In genomic region chr16:19583665-19584300, GRCh38 we compare ENCODE assay signal across 9 cellular contexts. TPM values are rescaled to one million over a fixed set of nuclear protein-coding genes. Genes with fewer than 3 reads are reported as not detected.
A peak's percentile ranks its signal among the peaks of the same experiment; 100 is the strongest.
DNase-seq lines count a peak whose midpoint lies in the region; ATAC-seq and TF ChIP-seq lines count a peak whose summit lies in the region.
"Had no signal": no experiment of that assay in that cellular context is flagged by ENCODE, and none has a peak within 500 bp of the region (broad histone marks: within the 10 kb centered on the region; RNA-seq: fewer than 3 reads in every experiment).

No MANE protein-coding gene starts in this region.

- H3K36me3 ChIP-seq in KMS-11 (ENCODE audit: insufficient read depth): no peaks in the 10 kb centered on the region

- no peaks in the 10 kb centered on the region for H3K27me3 ChIP-seq in KMS-11 (ENCODE audit: insufficient read depth, low read depth)
- H3K27me3 ChIP-seq: BLaER1 had no signal

- H3K9me3 Mint-ChIP-seq in endothelial cell (ENCODE audit: unreplicated experiment): no peaks in the 10 kb centered on the region
- peaks cover 0 to 7% (median 0%) of the 10 kb centered on the region in 9 donors for H3K9me3 Mint-ChIP-seq in naive thymus-derived CD8-positive, alpha-beta T cell

- no peak overlapping the region for H3K4me2 ChIP-seq in KMS-11
- H3K4me2 ChIP-seq: BLaER1 had no signal

- H3K27ac ChIP-seq in KMS-11: no peak overlapping the region
- H3K27ac ChIP-seq: BLaER1 had no signal

- ATAC-seq in naive thymus-derived CD8-positive, alpha-beta T cell: peak; percentile 67 to 76
- ATAC-seq in GM21367 (IDR thresholded peaks at IDR 0.05; ENCODE audit: unreplicated experiment): no peak

- no peaks in the 10 kb centered on the region for H4K20me1 ChIP-seq in KMS-11 (ENCODE audit: insufficient read depth)
- H4K20me1 ChIP-seq: BLaER1 had no signal

- peaks cover 28% of the 10 kb centered on the region for H3K36me3 Mint-ChIP-seq in endothelial cell (ENCODE audit: low read depth, unreplicated experiment)
- peaks cover 19 to 92% (median 57%) of the 10 kb centered on the region in 3 donors for H3K36me3 Mint-ChIP-seq in naive thymus-derived CD8-positive, alpha-beta T cell

- peak; percentile 18 for DNase-seq in NCI-H1092 treated with DMSO at 0.1 percent for 48 hours (lab: John Stamatoyannopoulos, UW)
- DNase-seq in NCI-H1092 (lab: John Stamatoyannopoulos, UW): no peak
- peak; percentile 69 for DNase-seq in SKM-1 treated with dmso at 0.1 percent for 144 hours (lab: John Stamatoyannopoulos, UW; ENCODE audit: unreplicated experiment)
- DNase-seq in endothelial cell (ENCODE audit: low spot score): peak; percentile 20
- peak in 5 of 10 donors; percentile 7 to 35 (median 15) for DNase-seq in naive thymus-derived CD8-positive, alpha-beta T cell
- DNase-seq in DMS79 treated with DMSO at 0.1 percent for 48 hours (lab: John Stamatoyannopoulos, UW): no peak

- H3K4me3 Mint-ChIP-seq in endothelial cell (ENCODE audit: unreplicated experiment): no peak overlapping the region
- H3K4me3 Mint-ChIP-seq in naive thymus-derived CD8-positive, alpha-beta T cell: no peak overlapping the region

- H3K4me1 ChIP-seq in KMS-11 (ENCODE audit: low read depth, poor library complexity, severe bottlenecking): no peaks in the 10 kb centered on the region
- H3K4me1 ChIP-seq: BLaER1 had no signal

- peak overlapping the region; percentile 65 for H3K27ac Mint-ChIP-seq in endothelial cell (ENCODE audit: unreplicated experiment)
- no peak overlapping the region for H3K27ac Mint-ChIP-seq in naive thymus-derived CD8-positive, alpha-beta T cell

- POLR2A ChIA-PET in naive thymus-derived CD8-positive, alpha-beta T cell (lab: Charles Lee): interaction anchor here (0.9 kb wide), 1 partner anchor 13 kb away, joined by 3 read pairs; no protein-coding TSS in a partner anchor

- H3K27me3 Mint-ChIP-seq in endothelial cell (ENCODE audit: unreplicated experiment): no peaks in the 10 kb centered on the region
- H3K27me3 Mint-ChIP-seq in naive thymus-derived CD8-positive, alpha-beta T cell: no peaks in the 10 kb centered on the region

- no peak overlapping the region for H3K4me3 ChIP-seq in KMS-11 (IDR thresholded peaks at IDR 0.05; ENCODE audit: insufficient read depth, low read depth, low read length)
- H3K4me3 ChIP-seq: BLaER1 had no signal

- no peak overlapping the region for H2AFZ ChIP-seq in KMS-11 (ENCODE audit: low read depth)

- H3K4me1 Mint-ChIP-seq in endothelial cell (ENCODE audit: unreplicated experiment): peaks cover 12% of the 10 kb centered on the region
- peaks cover 0 to 4% (median 0%) of the 10 kb centered on the region in 4 donors for H3K4me1 Mint-ChIP-seq in naive thymus-derived CD8-positive, alpha-beta T cell

- H3K9ac ChIP-seq in KMS-11: no peak overlapping the region
- H3K9ac ChIP-seq: BLaER1 had no signal

- TF ChIP-seq CTCF in KMS-11 (conservative IDR thresholded peaks at IDR 0.05; ENCODE audit: low read depth, low read length): peak; percentile 91
- peak; percentile 75 for TF ChIP-seq CTCF in endothelial cell (IDR thresholded peaks at IDR 0.05; ENCODE audit: unreplicated experiment)

- H3K79me2 ChIP-seq in KMS-11 (ENCODE audit: insufficient read depth, low read depth): no peaks in the 10 kb centered on the region

RNA-seq across cellular contexts. Expression of gene VPS35L, which starts 28.3 kb away (rescaled TPM):
- total RNA-seq in endothelial cell (ENCODE audit: unreplicated experiment): 60.0 TPM
- 10 to 100 TPM; 45.6 to 47.8 TPM for total RNA-seq in naive thymus-derived CD8-positive, alpha-beta T cell
- polyA plus RNA-seq in naive thymus-derived CD8-positive, alpha-beta T cell: 10 to 100 TPM; 41.6 to 53.7 (median 44.6) TPM

Comparison
In these comparisons a context has a peak if more than half of its experiments do, and no peak if none do; other contexts are left out.
1. DNase-seq: peak in NCI-H1092 treated with DMSO at 0.1 percent for 48 hours (single experiment), SKM-1 treated with dmso at 0.1 percent for 144 hours (single experiment) and endothelial cell (single experiment); none in NCI-H1092 (single experiment) and DMS79 treated with DMSO at 0.1 percent for 48 hours (single experiment).